In the genomic region with DNA sequence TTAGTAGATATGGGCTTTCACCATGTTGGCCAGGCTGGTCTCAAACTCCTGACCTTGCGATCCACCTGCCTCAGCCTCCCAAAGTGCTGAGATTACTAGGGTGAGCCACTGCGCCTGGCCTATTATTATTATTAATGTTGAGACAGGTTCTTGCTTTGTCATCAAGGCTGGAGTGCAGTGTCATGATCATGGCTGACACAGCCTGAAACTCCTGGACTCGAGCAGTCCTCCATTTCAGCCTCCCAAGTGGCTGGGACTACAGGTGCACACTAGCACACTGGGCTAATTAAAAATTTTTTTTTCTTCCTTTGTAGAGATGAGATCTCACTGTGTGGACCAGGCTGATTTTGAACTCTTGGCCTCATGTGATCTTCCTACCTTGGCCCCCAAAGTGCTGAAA, we compare ENCODE assay signal across 21 cellular contexts.
DNase-seq lines count a peak whose midpoint lies in the region; ATAC-seq, FAIRE-seq and TF ChIP-seq lines count a peak whose summit lies in the region.
"Had no signal": no experiment of that assay in that cellular context is flagged by ENCODE, and none has a peak within 500 bp of the region (broad histone marks: within the 10 kb centered on the region; RNA-seq: fewer than 3 reads in every experiment).

No MANE protein-coding gene starts in this region.

- H3K4me1 ChIP-seq in K562 (replicated peaks in 1 of 2; ENCODE audit: control insufficient read depth in 2 of 2, insufficient read depth in 2 of 2, low read length in 2 of 2) = peaks cover 12 to 43% of the 10 kb centered on the region in 2 experiments

- H3K9ac ChIP-seq in K562 (ENCODE audit: insufficient read depth in 1 of 2, low read depth in 2 of 2, low read length in 2 of 2) = no peak overlapping the region; a peak in 1 of 4 replicates

- no peaks in the 10 kb centered on the region for H3K9me1 ChIP-seq in K562 (ENCODE audit: control insufficient read depth, insufficient read depth, low read length)

- no peaks in the 10 kb centered on the region for H3K27me3 Mint-ChIP-seq in activated T-cell treated with anti-CD3 and anti-CD28 coated beads, Interleukin-2, amount 50 U/mL, for 72 hours (ENCODE audit: low read depth)
- no peaks in the 10 kb centered on the region for H3K27me3 Mint-ChIP-seq in activated T-cell treated with anti-CD3 and anti-CD28 coated beads, Interleukin-2, amount 50 U/mL, for 4 hours (ENCODE audit: low read depth)
- no peaks in the 10 kb centered on the region for H3K27me3 Mint-ChIP-seq in CD4-positive, alpha-beta T cell
- no peaks in the 10 kb centered on the region for H3K27me3 Mint-ChIP-seq in activated CD8-positive, alpha-beta T cell treated with anti-CD3 and anti-CD28 coated beads for 36 hours
- H3K27me3 Mint-ChIP-seq: CD4-positive, CD25-positive, alpha-beta regulatory T cell; CD8-positive, alpha-beta memory T cell had no signal

- TF ChIP-seq CTCF in CD4-positive, alpha-beta T cell (IDR thresholded peaks at IDR 0.05) = no peak
- TF ChIP-seq CTCF in activated CD8-positive, alpha-beta T cell treated with anti-CD3 and anti-CD28 coated beads for 36 hours (IDR thresholded peaks at IDR 0.05) = no peak
- no peak for TF ChIP-seq CTCF in K562 (IDR thresholded peaks at IDR 0.05 in 2 of 3, conservative IDR thresholded peaks at IDR 0.05 in 1 of 3; ENCODE audit: insufficient read depth in 2 of 3, low read depth in 1 of 3, low read length in 3 of 3)

- peaks cover 47% of the 10 kb centered on the region for H3K79me2 ChIP-seq in K562 (ENCODE audit: control insufficient read depth, insufficient read depth, low read length)

- H3K27ac ChIP-seq in CD4-positive, alpha-beta T cell (ENCODE audit: low read depth, low read length) = no peak overlapping the region
- peak overlapping the region; percentile 17; the same call in 2 of the 3 replicates for H3K27ac ChIP-seq in K562 (ENCODE audit: extremely low read depth, low read depth, low read length)

- POLR2A ChIA-PET in CD4-positive, alpha-beta T cell (lab: Charles Lee) = interaction anchor here (1.3 kb wide), 1 partner anchor 10 kb away, joined by 5 read pairs; no protein-coding TSS in a partner anchor
- POLR2A ChIA-PET in activated CD8-positive, alpha-beta T cell treated with anti-CD3 and anti-CD28 coated beads for 36 hours (lab: Charles Lee) = no interaction called here
- POLR2A ChIA-PET in K562 (lab: Yijun Ruan, JAX) = interaction anchor here (1.2 kb wide), 1 partner anchor 56 kb away, joined by 3 read pairs; no protein-coding TSS in a partner anchor

- no peak overlapping the region for H3K4me2 ChIP-seq in K562 (ENCODE audit: insufficient read depth, low read length)
- H3K4me2 ChIP-seq: GM23338 had no signal

- TF ChIP-seq EP300 in K562 (IDR thresholded peaks at IDR 0.05; ENCODE audit: low read length) = no peak

- no peak overlapping the region for H3K4me3 ChIP-seq in K562
- H3K4me3 ChIP-seq: GM12878, GM23338 had no signal

- peaks cover 3 to 10% of the 10 kb centered on the region in 2 donors for H3K36me3 Mint-ChIP-seq in activated T-cell treated with anti-CD3 and anti-CD28 coated beads, Interleukin-2, amount 50 U/mL, for 72 hours (ENCODE audit: insufficient read depth in 2 of 2)
- H3K36me3 Mint-ChIP-seq in activated T-cell treated with anti-CD3 and anti-CD28 coated beads, Interleukin-2, amount 50 U/mL, for 4 hours (ENCODE audit: insufficient read depth) = peaks cover 9% of the 10 kb centered on the region
- peaks cover 8% of the 10 kb centered on the region for H3K36me3 Mint-ChIP-seq in CD4-positive, alpha-beta T cell (ENCODE audit: low read depth)
- H3K36me3 Mint-ChIP-seq in activated CD8-positive, alpha-beta T cell treated with anti-CD3 and anti-CD28 coated beads for 36 hours (ENCODE audit: low read depth) = peaks cover 6% of the 10 kb centered on the region

- CTCF ChIA-PET in CD4-positive, alpha-beta T cell (lab: Charles Lee) = no interaction called here
- CTCF ChIA-PET in activated CD8-positive, alpha-beta T cell treated with anti-CD3 and anti-CD28 coated beads for 36 hours (lab: Charles Lee) = interaction anchor here (1.2 to 4.6 kb wide), 3 partner anchors 102 to 116 kb away, joined by 5 to 36 read pairs (median 17); a partner anchor contains a TSS
- CTCF ChIA-PET in K562 (lab: Yijun Ruan, JAX; ENCODE audit: low intra/inter-chr PET ratio) = no interaction called here

- no peak overlapping the region for H2AFZ ChIP-seq in K562 (ENCODE audit: low read depth, low read length)
- H2AFZ ChIP-seq: GM23338 had no signal

- in situ Hi-C loops in K562 (cut with MboI) = no loop called here

- no peaks in the 10 kb centered on the region for H3K27me3 ChIP-seq in CD4-positive, alpha-beta T cell (ENCODE audit: control insufficient read depth, insufficient read depth, low read length)
- no peaks in the 10 kb centered on the region for H3K27me3 ChIP-seq in K562 (ENCODE audit: control insufficient read depth in 2 of 2, insufficient read depth in 2 of 2, low read length in 2 of 2)

- no TSS peak for BruUV-seq in K562 (replicated peaks; lab: Mats Ljungman, UMichigan)

- H3K4me3 Mint-ChIP-seq in activated T-cell treated with anti-CD3 and anti-CD28 coated beads, Interleukin-2, amount 50 U/mL, for 72 hours = no peak overlapping the region
- no peak overlapping the region for H3K4me3 Mint-ChIP-seq in activated T-cell treated with anti-CD3 and anti-CD28 coated beads, Interleukin-2, amount 50 U/mL, for 4 hours
- H3K4me3 Mint-ChIP-seq in CD4-positive, alpha-beta T cell = no peak overlapping the region
- no peak overlapping the region for H3K4me3 Mint-ChIP-seq in activated CD8-positive, alpha-beta T cell treated with anti-CD3 and anti-CD28 coated beads for 36 hours
- H3K4me3 Mint-ChIP-seq: CD4-positive, CD25-positive, alpha-beta regulatory T cell; GM23338; H9 had no signal

- intact Hi-C loops in CD4-positive, alpha-beta T cell (cut with DNase I, micrococcal nuclease) = no loop called here
- intact Hi-C loops in activated CD8-positive, alpha-beta T cell treated with anti-CD3 and anti-CD28 coated beads for 36 hours (cut with micrococcal nuclease) = no loop called here
- intact Hi-C loops in K562 (cut with micrococcal nuclease) = no loop called here

- H3K27ac Mint-ChIP-seq in activated T-cell treated with anti-CD3 and anti-CD28 coated beads, Interleukin-2, amount 50 U/mL, for 72 hours = peak overlapping the region; percentile 43
- H3K27ac Mint-ChIP-seq in CD4-positive, alpha-beta T cell = peak overlapping the region; percentile 27
- H3K27ac Mint-ChIP-seq in activated CD8-positive, alpha-beta T cell treated with anti-CD3 and anti-CD28 coated beads for 36 hours = peak overlapping the region; percentile 14
- H3K27ac Mint-ChIP-seq: GM23338 had no signal

- H3K9me3 ChIP-seq in CD4-positive, alpha-beta T cell (ENCODE audit: control insufficient read depth, low read length) = no peaks in the 10 kb centered on the region
- H3K9me3 ChIP-seq in K562 (replicated peaks; ENCODE audit: control insufficient read depth, insufficient read depth, low read depth, low read length) = no peaks in the 10 kb centered on the region

- TF ChIP-seq POLR2A in K562 (conservative IDR thresholded peaks at IDR 0.05) = no peak

- DNase-seq in activated T-cell treated with anti-CD3 and anti-CD28 coated beads, Interleukin-2, amount 50 U/mL, for 72 hours = no peak
- DNase-seq in activated T-cell treated with anti-CD3 and anti-CD28 coated beads, Interleukin-2, amount 50 U/mL, for 4 hours = no peak
- DNase-seq in CD4-positive, alpha-beta T cell = no peak
- DNase-seq in activated CD8-positive, alpha-beta T cell treated with anti-CD3 and anti-CD28 coated beads for 36 hours = no peak
- DNase-seq in K562 (ENCODE audit: extremely low read depth in 1 of 4, low spot score in 3 of 4) (peak in 1 of 4 experiments; percentile 36), frontal cortex (ENCODE audit: low spot score in 2 of 2) (no peak)
- DNase-seq: C1 segment of cervical spinal cord; CD4-positive, CD25-positive, alpha-beta regulatory T cell; CD8-positive, alpha-beta memory T cell; DMS 273 treated with DMSO at 0.1 percent for 48 hours; DMS79; EL; GDM1; H9 had no signal

- ATAC-seq in activated T-cell treated with anti-CD3 and anti-CD28 coated beads, Interleukin-2, amount 50 U/mL, for 72 hours (replicated peaks in 1 of 2) = no peak
- ATAC-seq in activated T-cell treated with anti-CD3 and anti-CD28 coated beads, Interleukin-2, amount 50 U/mL, for 4 hours = no peak
- no peak for ATAC-seq in CD4-positive, alpha-beta T cell (ENCODE audit: poor library complexity)
- no peak for ATAC-seq in activated CD8-positive, alpha-beta T cell treated with anti-CD3 and anti-CD28 coated beads for 36 hours
- peak; percentile 58 for ATAC-seq in K562
- no peak for ATAC-seq in HG03025 (IDR thresholded peaks at IDR 0.05; ENCODE audit: low FRiP score, unreplicated experiment)
- no peak for ATAC-seq in HG03439 (IDR thresholded peaks at IDR 0.05; ENCODE audit: unreplicated experiment)
- ATAC-seq: GM12878, GM23338, HCT116 had no signal

- WGBS in K562 (ENCODE audit: insufficient coverage, low coverage, missing lambda C conversion rate) = 43% methylated on average over 3 of the region's 3 CpGs

- H3K4me1 Mint-ChIP-seq in activated T-cell treated with anti-CD3 and anti-CD28 coated beads, Interleukin-2, amount 50 U/mL, for 72 hours (ENCODE audit: low read depth) = peaks cover 97% of the 10 kb centered on the region
- peaks cover 77% of the 10 kb centered on the region for H3K4me1 Mint-ChIP-seq in activated T-cell treated with anti-CD3 and anti-CD28 coated beads, Interleukin-2, amount 50 U/mL, for 4 hours (ENCODE audit: low read depth)
- H3K4me1 Mint-ChIP-seq in CD4-positive, alpha-beta T cell (ENCODE audit: low read depth) = peaks cover 84% of the 10 kb centered on the region
- H3K4me1 Mint-ChIP-seq in activated CD8-positive, alpha-beta T cell treated with anti-CD3 and anti-CD28 coated beads for 36 hours (ENCODE audit: low read depth) = peaks cover 80% of the 10 kb centered on the region
- H3K4me1 Mint-ChIP-seq: GM23338, H9 had no signal

- H4K20me1 ChIP-seq in K562 (replicated peaks; ENCODE audit: control insufficient read depth, insufficient read depth, low read length) = no peaks in the 10 kb centered on the region

- no peaks in the 10 kb centered on the region for H3K36me3 ChIP-seq in K562 (ENCODE audit: control insufficient read depth, insufficient read depth, low read length)

- no peak for TF ChIP-seq RAD21 in K562 (CRISPR knock-in tag; conservative IDR thresholded peaks at IDR 0.05 in 1 of 2, IDR thresholded peaks at IDR 0.05 in 1 of 2)

- no peak for FAIRE-seq in K562 (lab: Jason Lieb, UNC)
- no peak for FAIRE-seq in frontal cortex (lab: Jason Lieb, UNC)
- FAIRE-seq: D721Med, GM12878, GM19239 had no signal

- peaks cover 2% of the 10 kb centered on the region in 2 donors for H3K9me3 Mint-ChIP-seq in activated T-cell treated with anti-CD3 and anti-CD28 coated beads, Interleukin-2, amount 50 U/mL, for 72 hours
- peaks cover 5% of the 10 kb centered on the region for H3K9me3 Mint-ChIP-seq in activated T-cell treated with anti-CD3 and anti-CD28 coated beads, Interleukin-2, amount 50 U/mL, for 4 hours
- H3K9me3 Mint-ChIP-seq in CD4-positive, alpha-beta T cell = peaks cover 2% of the 10 kb centered on the region
- no peaks in the 10 kb centered on the region for H3K9me3 Mint-ChIP-seq in activated CD8-positive, alpha-beta T cell treated with anti-CD3 and anti-CD28 coated beads for 36 hours
- H3K9me3 Mint-ChIP-seq: CD8-positive, alpha-beta memory T cell; GM23338; H9 had no signal

TF ChIP-seq in K562, 482 proteins besides CTCF, POLR2A, EP300 and RAD21 (continues in another document):
- TF ChIP-seq DPF2 (IDR thresholded peaks at IDR 0.05) = 0 out of 2 replicates have a peak, but pooled peaks have one; percentile 30
